In genomic region chr2:204590063-204590462, GRCh38 we compare ENCODE assay signal across 11 cellular contexts.
"Had no signal": no experiment of that assay in that cellular context is flagged by ENCODE, and none has a peak within 500 bp of the region (broad histone marks: within the 10 kb centered on the region; RNA-seq: fewer than 3 reads in every experiment).

No MANE protein-coding gene starts in this region.

- H3K27ac Mint-ChIP-seq: GM23338, H9, HFFc6 had no signal

- H3K9ac ChIP-seq: GM23248 had no signal

- H2AFZ ChIP-seq: GM23248, GM23338 had no signal

- H3K4me3 ChIP-seq: GM23248, GM23338, HAP-1 had no signal

- H3K9me3 ChIP-seq: HAP-1 had no signal

- H3K36me3 ChIP-seq: HAP-1 had no signal

- H3K27ac ChIP-seq: GM23248 had no signal

- H3K4me3 Mint-ChIP-seq: GM23338, H9, HFFc6 had no signal

- H3K4me1 Mint-ChIP-seq: GM23338 had no signal

- FAIRE-seq: H1, H54 had no signal

- ATAC-seq: GM23338, HCT116 had no signal

- DNase-seq: GM23248, GOT3, H7, H9, HCEC 1CT, HFFc6 had no signal

- H3K4me2 ChIP-seq: GM23338 had no signal
